Comparison of ENCODE assay signal across 1 cellular context in the genomic region with DNA sequence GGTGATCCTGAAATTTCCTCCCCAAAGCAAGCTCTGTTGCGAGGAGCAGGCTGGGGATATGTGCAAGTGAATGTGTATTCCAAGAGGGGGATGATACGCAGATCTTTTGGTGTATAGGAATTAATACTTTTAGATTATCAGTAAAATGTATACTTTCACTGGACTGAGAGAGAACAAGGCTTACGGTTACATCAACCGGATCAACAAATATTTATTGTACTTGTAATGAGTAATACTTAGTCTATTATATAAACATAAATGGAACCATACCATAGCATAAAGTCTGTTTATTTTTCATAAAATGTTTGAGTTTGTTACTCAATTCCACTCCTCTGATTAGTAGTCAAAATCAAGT.
TF ChIP-seq lines count a peak whose summit lies in the region.

No MANE protein-coding gene starts in this region.

TF ChIP-seq in IMR-90, 13 proteins besides CTCF, POLR2A, EP300 and RAD21:
- TF ChIP-seq, protein P1, sequence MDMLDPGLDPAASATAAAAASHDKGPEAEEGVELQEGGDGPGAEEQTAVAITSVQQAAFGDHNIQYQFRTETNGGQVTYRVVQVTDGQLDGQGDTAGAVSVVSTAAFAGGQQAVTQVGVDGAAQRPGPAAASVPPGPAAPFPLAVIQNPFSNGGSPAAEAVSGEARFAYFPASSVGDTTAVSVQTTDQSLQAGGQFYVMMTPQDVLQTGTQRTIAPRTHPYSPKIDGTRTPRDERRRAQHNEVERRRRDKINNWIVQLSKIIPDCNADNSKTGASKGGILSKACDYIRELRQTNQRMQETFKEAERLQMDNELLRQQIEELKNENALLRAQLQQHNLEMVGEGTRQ (IDR thresholded peaks at IDR 0.05; ENCODE audit: low read depth, low read length) = no peak
- TF ChIP-seq CHD1 (IDR thresholded peaks at IDR 0.05; ENCODE audit: low read depth, low read length) (no peak), MAFK (IDR thresholded peaks at IDR 0.05; ENCODE audit: low read depth, low read length) (no peak), NFE2L2 (IDR thresholded peaks at IDR 0.05; ENCODE audit: low read depth, low read length) (no peak)
